9 cellular contexts compared by ENCODE assay signal in genomic region chr12:93803408-93803807, GRCh38.
DNase-seq lines count a peak whose midpoint lies in the region; ATAC-seq, FAIRE-seq and TF ChIP-seq lines count a peak whose summit lies in the region.
"Had no signal": no experiment of that assay in that cellular context is flagged by ENCODE, and none has a peak within 500 bp of the region (broad histone marks: within the 10 kb centered on the region; RNA-seq: fewer than 3 reads in every experiment).

No MANE protein-coding gene starts in this region.

- intact Hi-C loops in kidney (cut with DNase I) = no loop called here

- H3K18ac ChIP-seq in mesendoderm (ENCODE audit: low read length) = no peak overlapping the region

- no peak overlapping the region for H2BK15ac ChIP-seq in mesendoderm (replicated peaks; ENCODE audit: low read depth)

- H3K9ac ChIP-seq in kidney (ENCODE audit: low read length in 2 of 2) = peak overlapping the region in 1 of 2 donors; percentile 12
- H3K9ac ChIP-seq in mesendoderm (ENCODE audit: low read length) = no peak overlapping the region

- no CpG with 5 or more reads among the region's 5 CpGs for WGBS in mesendoderm (ENCODE audit: extremely low coverage, insufficient coverage, low lambda C conversion rate)

- no peaks in the 10 kb centered on the region for H3K79me2 ChIP-seq in mesendoderm (ENCODE audit: control insufficient read depth, insufficient read depth, low read length)

- ATAC-seq in thoracic aorta (ENCODE audit: insufficient number of reproducible peaks, low FRiP score, low read depth) = peak; percentile 9
- ATAC-seq in HG02763 (IDR thresholded peaks at IDR 0.05; ENCODE audit: unreplicated experiment) = no peak

- no peak overlapping the region for H2AK5ac ChIP-seq in mesendoderm (ENCODE audit: low read length)

- no peaks in the 10 kb centered on the region for H3K79me1 ChIP-seq in mesendoderm (ENCODE audit: low read length)

- no peak overlapping the region for H4K8ac ChIP-seq in mesendoderm (ENCODE audit: low read depth, low read length)

- no peak for FAIRE-seq in kidney (lab: Jason Lieb, UNC)

- no peak for TF ChIP-seq CTCF in brain microvascular endothelial cell (IDR thresholded peaks at IDR 0.05; ENCODE audit: low read depth, low read length, missing control alignments)
- no peak for TF ChIP-seq CTCF in kidney (IDR thresholded peaks at IDR 0.05; ENCODE audit: borderline replicate concordance, extremely low read depth, insufficient read depth)
- TF ChIP-seq CTCF in thoracic aorta (IDR thresholded peaks at IDR 0.05) = no peak

- no peak overlapping the region for H3K56ac ChIP-seq in mesendoderm (ENCODE audit: low read length)

- in situ Hi-C loops in brain microvascular endothelial cell (cut with HindIII; ENCODE audit: low pct_ligation_motif_present, low sequenced_read_pairs) = no loop called here

- H3K4ac ChIP-seq in mesendoderm (ENCODE audit: low read depth, low read length) = no peak overlapping the region

- H3K4me3 ChIP-seq in brain microvascular endothelial cell (ENCODE audit: low read depth, low read length) (no peak overlapping the region), kidney (ENCODE audit: low read length in 2 of 2) (peak overlapping the region in 1 of 2 donors; percentile 37), thoracic aorta (peak overlapping the region; percentile 41), mesendoderm (ENCODE audit: low read length) (no peak overlapping the region)

- no peak overlapping the region for H3K4me2 ChIP-seq in mesendoderm (ENCODE audit: low read length)

- H3K9me3 ChIP-seq in kidney (ENCODE audit: control insufficient read depth in 1 of 2, low read length in 2 of 2) = no peaks in the 10 kb centered on the region
- H3K9me3 ChIP-seq in thoracic aorta = no peaks in the 10 kb centered on the region

- H3K23ac ChIP-seq in mesendoderm (ENCODE audit: low read length) = no peak overlapping the region

- no peak overlapping the region for H2BK5ac ChIP-seq in mesendoderm (ENCODE audit: low read length)

- H3K27ac ChIP-seq in brain microvascular endothelial cell (peak overlapping the region; percentile 30), kidney (ENCODE audit: low read depth in 2 of 2, low read length in 2 of 2) (peak overlapping the region; percentile 53 to 57), thoracic aorta (peak overlapping the region; percentile 59 to 61), mesendoderm (ENCODE audit: low read depth, low read length) (no peak overlapping the region)

- no peak overlapping the region for H4K5ac ChIP-seq in mesendoderm (ENCODE audit: low read length)

- H3K4me1 ChIP-seq in kidney (ENCODE audit: control insufficient read depth in 1 of 2, insufficient read depth in 1 of 2, low read depth in 1 of 2, low read length in 2 of 2) (peaks cover 15 to 20% of the 10 kb centered on the region in 2 donors), thoracic aorta (ENCODE audit: control insufficient read depth in 1 of 2, low read depth in 2 of 2) (peaks cover 7 to 26% of the 10 kb centered on the region in 2 donors), mesendoderm (ENCODE audit: control insufficient read depth, low read depth, low read length) (peaks cover 4% of the 10 kb centered on the region)

- H3K27me3 ChIP-seq in brain microvascular endothelial cell (replicated peaks) (no peaks in the 10 kb centered on the region), thoracic aorta (replicated peaks; ENCODE audit: insufficient read depth) (no peaks in the 10 kb centered on the region), mesendoderm (ENCODE audit: insufficient read depth, low read length, poor library complexity) (no peaks in the 10 kb centered on the region)

- H3K36me3 ChIP-seq in brain microvascular endothelial cell (replicated peaks) (no peaks in the 10 kb centered on the region), kidney (ENCODE audit: control insufficient read depth in 1 of 2, insufficient read depth in 2 of 2, low read length in 2 of 2) (no peaks in the 10 kb centered on the region), thoracic aorta (no peaks in the 10 kb centered on the region), mesendoderm (ENCODE audit: control insufficient read depth, insufficient read depth, low read length) (no peaks in the 10 kb centered on the region)

- DNase-seq in HT1080 (ENCODE audit: low read depth) = peak; percentile 62
- no peak for DNase-seq in brain microvascular endothelial cell
- DNase-seq in kidney = no peak
- no peak for DNase-seq in thoracic aorta (ENCODE audit: low spot score)
- no peak for DNase-seq in NCI-H1436 (lab: John Stamatoyannopoulos, UW)
- no peak for DNase-seq in stimulated activated CD4-positive, alpha-beta T cell treated with anti-CD3 and anti-CD28 coated beads, Interleukin-15, amount 100 ng/mL, for 24 hours
- no peak for DNase-seq in mesendoderm
- DNase-seq: stimulated activated CD4-positive, alpha-beta T cell treated with anti-CD3 and anti-CD28 coated beads, Interleukin-2, amount 100 ng/mL, for 48 hours had no signal

- no peak overlapping the region for H2BK120ac ChIP-seq in mesendoderm (ENCODE audit: low read depth, low read length)
